Comparison of ENCODE assay signal across 34 cellular contexts in the genomic region with DNA sequence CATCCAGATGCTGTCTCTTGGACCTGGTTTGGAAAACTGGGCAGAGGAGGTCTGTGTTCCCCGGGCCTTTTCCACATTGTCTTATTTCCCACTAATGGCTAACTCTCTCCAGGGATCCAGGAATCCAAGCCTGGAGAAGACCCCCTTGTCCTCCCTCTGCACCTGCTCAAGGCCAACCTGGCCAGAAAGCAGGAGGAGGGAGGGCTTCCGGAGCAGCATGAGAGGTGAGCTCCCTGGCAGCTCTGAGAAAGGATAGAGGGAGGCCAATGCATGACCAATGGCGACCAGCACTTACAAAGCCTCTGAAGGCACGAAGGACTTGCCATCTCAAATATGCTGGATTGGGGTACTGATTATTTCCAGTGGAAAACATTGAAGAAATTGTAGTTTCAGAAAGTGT.
"Had no signal": no experiment of that assay in that cellular context is flagged by ENCODE, and none has a peak within 500 bp of the region (broad histone marks: within the 10 kb centered on the region; RNA-seq: fewer than 3 reads in every experiment).

No MANE protein-coding gene starts in this region.

- H3K36me3 ChIP-seq: MG63 had no signal

- DNase-seq: Karpas-422, Kasumi-1, KG1, MG63, MM.1S, MV-4-11, NCI-H1048, NCI-H1092, NCI-H1092 treated with DMSO at 0.1 percent for 48 hours, NCI-H1105, NCI-H1105 treated with DMSO at 0.1 percent for 48 hours, NCI-H1417, NCI-H1417 treated with DMSO at 0.1 percent for 48 hours, NCI-H1436, NCI-H1436 treated with DMSO at 0.1 percent for 48 hours, NCI-H146, NCI-H1694, NCI-H1694 treated with DMSO at 0.1 percent for 48 hours, NCI-H187, NCI-H187 treated with DMSO at 0.1 percent for 48 hours, NCI-H1930, NCI-H2029, NCI-H2029 treated with DMSO at 0.1 percent for 48 hours, NCI-H2081, NCI-H2081 treated with DMSO at 0.1 percent for 48 hours, NCI-H2107, NCI-H2171, NCI-H2171 treated with DMSO at 0.1 percent for 48 hours, NCI-H2227 treated with DMSO at 0.1 percent for 48 hours, NCI-H226, NCI-H345, NCI-H446, NCI-H446 treated with DMSO at 0.1 percent for 48 hours had no signal

- H3K27ac ChIP-seq: KMS-11 had no signal

- H3K9me3 ChIP-seq: MG63 had no signal

- H3K4me3 ChIP-seq: MG63 had no signal
